ENCODE assay signal across 14 cellular contexts in the genomic region with DNA sequence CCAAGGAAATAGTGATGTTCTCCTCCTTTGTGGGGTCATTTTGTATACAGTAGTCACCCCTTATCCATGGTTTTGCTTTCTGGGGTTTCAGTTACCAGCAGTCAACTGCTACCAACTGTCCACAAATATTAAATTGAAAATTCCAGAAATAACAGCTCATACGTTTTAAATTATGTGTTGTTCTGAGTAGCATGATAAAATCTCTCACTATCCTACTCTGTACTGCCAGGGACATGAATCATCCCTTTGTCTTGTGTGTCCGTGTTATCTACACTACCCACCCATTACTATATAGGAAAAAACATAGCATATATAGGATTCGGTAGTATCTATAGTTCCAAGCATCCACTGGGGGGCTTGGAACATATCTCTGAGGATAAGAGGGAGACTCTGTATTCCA.
DNase-seq lines count a peak whose midpoint lies in the region; ATAC-seq and TF ChIP-seq lines count a peak whose summit lies in the region.
"Had no signal": no experiment of that assay in that cellular context is flagged by ENCODE, and none has a peak within 500 bp of the region (broad histone marks: within the 10 kb centered on the region; RNA-seq: fewer than 3 reads in every experiment).

No MANE protein-coding gene starts in this region.

- BruUV-seq in mammary epithelial cell (replicated peaks; lab: Mats Ljungman, UMichigan): no TSS peak

- H3K27me3 ChIP-seq in mammary epithelial cell (ENCODE audit: insufficient read depth, low read length): no peaks in the 10 kb centered on the region
- no peaks in the 10 kb centered on the region for H3K27me3 ChIP-seq in vagina
- H3K27me3 ChIP-seq: BLaER1 treated with 17β-estradiol and CSF1 and Interleukin-3, amounts not matched to agents 10 nM and 100 nM had no signal

- H3K9ac ChIP-seq in mammary epithelial cell (ENCODE audit: insufficient read depth, low read length): no peak overlapping the region
- H3K9ac ChIP-seq: BLaER1 treated with 17β-estradiol and CSF1 and Interleukin-3, amounts not matched to agents 10 nM and 100 nM had no signal

- H3K4me3 ChIP-seq in AG10803 (ENCODE audit: low read length) (no peak overlapping the region), mammary epithelial cell (replicated peaks in 1 of 3; ENCODE audit: insufficient read depth in 1 of 3, low read depth in 2 of 3, low read length in 3 of 3) (no peak overlapping the region), fibroblast of pulmonary artery (replicated peaks; ENCODE audit: low read depth, low read length) (no peak overlapping the region), vagina (no peak overlapping the region)
- H3K4me3 ChIP-seq: BLaER1 treated with 17β-estradiol and CSF1 and Interleukin-3, amounts not matched to agents 10 nM and 100 nM; GM12878; GM23338 had no signal

- H3K4me2 ChIP-seq in mammary epithelial cell (ENCODE audit: insufficient read depth, low read depth, low read length): peak overlapping the region; percentile 32
- H3K4me2 ChIP-seq: GM23338 had no signal

- H3K36me3 ChIP-seq in mammary epithelial cell (ENCODE audit: insufficient read depth, low read length) (peaks cover 8% of the 10 kb centered on the region), vagina (no peaks in the 10 kb centered on the region)
- H3K36me3 ChIP-seq: BLaER1 treated with 17β-estradiol and CSF1 and Interleukin-3, amounts not matched to agents 10 nM and 100 nM had no signal

- H3K4me1 ChIP-seq in mammary epithelial cell (ENCODE audit: insufficient read depth, low read length): peaks cover 29% of the 10 kb centered on the region
- H3K4me1 ChIP-seq in vagina: no peaks in the 10 kb centered on the region

- DNase-seq in AG10803 (ENCODE audit: low read depth) (peak; percentile 56), NCI-H226 (peak; percentile 42), mammary epithelial cell (peak; percentile 47), fibroblast of pulmonary artery (ENCODE audit: low read depth) (peak; percentile 36), vagina (ENCODE audit: extremely low spot score in 2 of 2) (no peak)
- DNase-seq: 8988T; CD4-positive, CD25-positive, alpha-beta regulatory T cell; H7; IMR-90 had no signal

- no peaks in the 10 kb centered on the region for H4K20me1 ChIP-seq in mammary epithelial cell (ENCODE audit: insufficient read depth, low read length)
- H4K20me1 ChIP-seq: BLaER1 treated with 17β-estradiol and CSF1 and Interleukin-3, amounts not matched to agents 10 nM and 100 nM had no signal

- no peak for ATAC-seq in HG02852 (IDR thresholded peaks at IDR 0.05; ENCODE audit: unreplicated experiment)
- ATAC-seq in HG03095 (IDR thresholded peaks at IDR 0.05; ENCODE audit: unreplicated experiment): no peak
- ATAC-seq: GM12878, GM23338 had no signal

- dilution Hi-C loops in mammary epithelial cell (cut with HindIII; ENCODE audit: low sequenced_read_pairs): no loop called here

- peaks cover 39% of the 10 kb centered on the region for H3K79me2 ChIP-seq in mammary epithelial cell (ENCODE audit: insufficient read depth, low read length)

- H2AFZ ChIP-seq in mammary epithelial cell (ENCODE audit: low read depth, low read length): no peak overlapping the region
- H2AFZ ChIP-seq: GM23338 had no signal

- TF ChIP-seq POLR2A in vagina (IDR thresholded peaks at IDR 0.05): no peak

- no peaks in the 10 kb centered on the region for H3K9me3 ChIP-seq in mammary epithelial cell (replicated peaks; ENCODE audit: insufficient read depth, low read length)
- H3K9me3 ChIP-seq in vagina: no peaks in the 10 kb centered on the region
- H3K9me3 ChIP-seq: BLaER1 treated with 17β-estradiol and CSF1 and Interleukin-3, amounts not matched to agents 10 nM and 100 nM had no signal

- 0% methylated on average over 3 of the region's 3 CpGs for WGBS in mammary epithelial cell (ENCODE audit: low coverage, missing lambda C conversion rate)

- CTCF ChIA-PET in mammary epithelial cell (lab: Charles Lee; ENCODE audit: low non-redundant PET): no interaction called here

- intact Hi-C loops in mammary epithelial cell (cut with micrococcal nuclease) (no loop called here), vagina (cut with DNase I) (no loop called here)

- in situ Hi-C loops in mammary epithelial cell (cut with MboI; ENCODE audit: low sequenced_read_pairs in 2 of 2): no loop called here

- H3K27ac ChIP-seq in mammary epithelial cell (ENCODE audit: insufficient read depth, low read depth, low read length) (peak overlapping the region; percentile 40), vagina (no peak overlapping the region)
- H3K27ac ChIP-seq: BLaER1 treated with 17β-estradiol and CSF1 and Interleukin-3, amounts not matched to agents 10 nM and 100 nM had no signal

- TF ChIP-seq CTCF in AG10803 (conservative IDR thresholded peaks at IDR 0.05; ENCODE audit: low read length) (no peak), mammary epithelial cell (conservative IDR thresholded peaks at IDR 0.05 in 1 of 2, IDR thresholded peaks at IDR 0.05 in 1 of 2; ENCODE audit: extremely low read depth in 1 of 2, insufficient read depth in 1 of 2, low read depth in 1 of 2, low read length in 2 of 2) (no peak), fibroblast of pulmonary artery (IDR thresholded peaks at IDR 0.05; ENCODE audit: low read length, missing control alignments) (no peak), vagina (IDR thresholded peaks at IDR 0.05) (no peak)

Comparison
In these comparisons a context has a peak if more than half of its experiments do, and no peak if none do; other contexts are left out.
1. DNase-seq: peak in AG10803 (single experiment), NCI-H226 (single experiment), mammary epithelial cell (single experiment) and fibroblast of pulmonary artery (single experiment); none in vagina (0 of 2).